18 cellular contexts compared by ENCODE assay signal in genomic region chr10:51204076-51204475, GRCh38.
"Had no signal": no experiment of that assay in that cellular context is flagged by ENCODE, and none has a peak within 500 bp of the region (broad histone marks: within the 10 kb centered on the region; RNA-seq: fewer than 3 reads in every experiment).

No MANE protein-coding gene starts in this region.

- H3K36me3 Mint-ChIP-seq: naive thymus-derived CD8-positive, alpha-beta T cell; type B pancreatic cell had no signal

- H3K9me3 Mint-ChIP-seq: type B pancreatic cell had no signal

- H3K27me3 ChIP-seq: esophagus muscularis mucosa, uterus had no signal

- H3K27me3 Mint-ChIP-seq: type B pancreatic cell had no signal

- H3K27ac ChIP-seq: epithelial cell of prostate, esophagus muscularis mucosa, uterus had no signal

- DNase-seq: cortex of kidney; effector memory CD4-positive, alpha-beta T cell; hippocampal formation; islet precursor cell; mammary epithelial cell; mucosa of descending colon; naive thymus-derived CD8-positive, alpha-beta T cell; posterior cingulate gyrus; stimulated activated CD4-positive, alpha-beta T cell treated with anti-CD3 and anti-CD28 coated beads, Interleukin-2, amount 100 ng/mL, for 24 hours; stimulated activated CD4-positive, alpha-beta T cell treated with anti-CD3 and anti-CD28 coated beads, Interleukin-4, amount 100 ng/mL, for 4 hours; stimulated activated naive CD4-positive, alpha-beta T cell; uterus had no signal

- ATAC-seq: left lobe of liver; mucosa of descending colon; naive thymus-derived CD8-positive, alpha-beta T cell; sciatic nerve had no signal

- H3K9me3 ChIP-seq: esophagus muscularis mucosa, mucosa of descending colon, uterus had no signal

- H3K4me3 ChIP-seq: esophagus muscularis mucosa, mucosa of descending colon, uterus had no signal

- H3K4me3 Mint-ChIP-seq: naive thymus-derived CD8-positive, alpha-beta T cell; type B pancreatic cell had no signal

- H3K27ac Mint-ChIP-seq: naive thymus-derived CD8-positive, alpha-beta T cell; type B pancreatic cell had no signal

- H3K36me3 ChIP-seq: esophagus muscularis mucosa, uterus had no signal

- H3K4me1 Mint-ChIP-seq: naive thymus-derived CD8-positive, alpha-beta T cell had no signal

- FAIRE-seq: endometrium had no signal
